8 cellular contexts compared by ENCODE assay signal in genomic region chr17:75587718-75588545, GRCh38. TPM values are rescaled to one million over a fixed set of nuclear protein-coding genes. Genes with fewer than 3 reads are reported as not detected.
DNase-seq lines count a peak whose midpoint lies in the region; ATAC-seq, FAIRE-seq and TF ChIP-seq lines count a peak whose summit lies in the region.

Gene MYO15B, plus strand, starts transcription at chr17:75587800. Its CDS starts 258 bp downstream, at chr17:75588058.

- peak within 1 kb of the TSS; percentile 58 to 86 (median 71) for H3K4me3 Mint-ChIP-seq in CD8-positive, alpha-beta memory T cell

- no peaks in the 10 kb centered on the region for H3K9me2 ChIP-seq in Loucy (replicated peaks; ENCODE audit: low read depth, low read length)

- H3K4me3 ChIP-seq in CD8-positive, alpha-beta memory T cell (ENCODE audit: low read length), result peak within 1 kb of the TSS; percentile 47
- H3K4me3 ChIP-seq in Loucy (ENCODE audit: low read length, poor library complexity, severe bottlenecking) (peak within 1 kb of the TSS; percentile 75), HepG2 (replicated peaks in 1 of 3; ENCODE audit: insufficient read depth in 1 of 3, low read depth in 2 of 3, low read length in 3 of 3) (peak within 1 kb of the TSS in 1 of 3 experiments; percentile 53; a peak in 1 of 6 replicates)

- intact Hi-C loops in HepG2 (cut with micrococcal nuclease; ENCODE audit: unreplicated experiment), result loop anchor here (5.0 kb wide), 1 partner anchor 61 kb away; the partner anchor contains the start of gene LLGL2

- H3K4me2 ChIP-seq in Loucy (ENCODE audit: low read depth, low read length, poor library complexity, severe bottlenecking) (peak within 1 kb of the TSS; percentile 97), HepG2 (ENCODE audit: low read depth, low read length) (peak within 1 kb of the TSS; percentile 51; the same call in 1 of the 2 replicates)

- no peaks in the 10 kb centered on the region for H3K27me3 ChIP-seq in CD8-positive, alpha-beta memory T cell (ENCODE audit: insufficient read depth, low read length, poor library complexity, severe bottlenecking)
- H3K27me3 ChIP-seq in Loucy (ENCODE audit: insufficient read depth, low read length, poor library complexity, severe bottlenecking) (no peaks in the 10 kb centered on the region), HepG2 (ENCODE audit: control insufficient read depth in 1 of 2, insufficient read depth in 2 of 2, low read length in 2 of 2) (peaks cover 5 to 12% of the 10 kb centered on the region in 2 experiments; a peak in 4 of 5 replicates)

- POLR2A ChIA-PET in CD8-positive, alpha-beta memory T cell (lab: Charles Lee), result interaction anchor here (0.8 to 1.8 kb wide), 4 partner anchors 53 to 132 kb away, joined by 4 to 12 read pairs (median 6); partner anchors contain the start of genes RECQL5, SAP30BP, TMEM94 and TSEN54
- POLR2A ChIA-PET in HepG2 (lab: Yijun Ruan, JAX), result no interaction called here

- H4K20me1 ChIP-seq in Loucy (ENCODE audit: insufficient read depth, low read length, poor library complexity, severe bottlenecking), result peaks cover 4% of the 10 kb centered on the region
- H4K20me1 ChIP-seq in HepG2 (ENCODE audit: insufficient read depth, low read length), result no peaks in the 10 kb centered on the region

- no TSS peak for BruUV-seq in HepG2 (replicated peaks; lab: Mats Ljungman, UMichigan)

- in situ Hi-C loops in HepG2 (cut with HindIII; ENCODE audit: extremely low pct_ligation_motif_present, low pct_unique_long_range_greater_than_20kb), result no loop called here

- FAIRE-seq in HepG2 (lab: Jason Lieb, UNC), result no peak
- no peak for FAIRE-seq in D721Med (lab: Jason Lieb, UNC)

- H3K9ac ChIP-seq in Loucy (ENCODE audit: low read depth, low read length, poor library complexity, severe bottlenecking) (peak within 1 kb of the TSS; percentile 83), HepG2 (ENCODE audit: insufficient read depth, low read depth, low read length) (peak within 1 kb of the TSS; percentile 42; the same call in 1 of the 2 replicates)

- peak; percentile 44 to 78 (median 61) for DNase-seq in CD8-positive, alpha-beta memory T cell
- DNase-seq in activated CD4-positive, CD25-positive, alpha-beta regulatory T cell treated with anti-CD3 and anti-CD28 coated beads, Interleukin-2, amount 50 U/mL, for 72 hours, result peak; percentile 61
- peak in 28 of 61 donors; percentile 9 to 63 (median 28) for DNase-seq in caudate nucleus (lab: John Stamatoyannopoulos, UW)
- no peak for DNase-seq in HepG2 (ENCODE audit: low spot score)
- DNase-seq in stimulated activated CD4-positive, alpha-beta T cell treated with anti-CD3 and anti-CD28 coated beads, Interleukin-2, amount 100 ng/mL, for 4 hours (ENCODE audit: low read depth), result peak; percentile 52
- no peak for DNase-seq in D721Med (ENCODE audit: insufficient read length, low spot score)

- WGBS in HepG2 (ENCODE audit: low lambda C conversion rate), result 89% methylated on average over 72 of the region's 76 CpGs

- peak; percentile 41; the same call in 1 of the 2 replicates for TF ChIP-seq CTCF in Loucy (conservative IDR thresholded peaks at IDR 0.05; ENCODE audit: low read length)
- TF ChIP-seq CTCF in HepG2 (CRISPR knock-in tag; IDR thresholded peaks at IDR 0.05), result no peak
- no peak for TF ChIP-seq CTCF in D721Med (IDR thresholded peaks at IDR 0.05; ENCODE audit: insufficient read depth, missing control alignments)

- no peaks in the 10 kb centered on the region for H3K27me3 Mint-ChIP-seq in CD8-positive, alpha-beta memory T cell

- TF ChIP-seq EP300 in HepG2 (IDR thresholded peaks at IDR 0.05; ENCODE audit: low read depth in 2 of 2, low read length in 2 of 2) (no peak), HepG2 (CRISPR knock-in tag; IDR thresholded peaks at IDR 0.05; ENCODE audit: borderline replicate concordance) (no peak)

- CTCF ChIA-PET in CD8-positive, alpha-beta memory T cell (lab: Charles Lee), result interaction anchor here (0.7 to 2.0 kb wide), 13 partner anchors 8 to 160 kb away, joined by 3 to 9 read pairs (median 3); partner anchors contain the start of genes SMIM5, TMEM94 and TSEN54
- CTCF ChIA-PET in HepG2 (lab: Yijun Ruan, JAX; ENCODE audit: low intra/inter-chr PET ratio, low total read pairs), result interaction anchor here (1.1 to 1.5 kb wide), 3 partner anchors 9 to 72 kb away, joined by 3 to 7 read pairs (median 4); partner anchors contain the start of gene TSEN54

- TF ChIP-seq POLR2A in HepG2 (IDR thresholded peaks at IDR 0.05; ENCODE audit: insufficient read depth in 1 of 2, low read depth in 2 of 2, low read length in 2 of 2), result no peak

- H3K9me3 Mint-ChIP-seq in CD8-positive, alpha-beta memory T cell, result no peaks in the 10 kb centered on the region

- H3K27ac Mint-ChIP-seq in CD8-positive, alpha-beta memory T cell, result peak within 1 kb of the TSS in 4 of 8 donors; percentile 54 to 78 (median 63)

- peak within 1 kb of the TSS; percentile 88 for H2AFZ ChIP-seq in Loucy (ENCODE audit: low read length)
- H2AFZ ChIP-seq in HepG2 (ENCODE audit: low read length), result no peak within 1 kb of the TSS

- ATAC-seq in HepG2 (no peak), GM19023 (IDR thresholded peaks at IDR 0.05; ENCODE audit: unreplicated experiment) (no peak)

- H3K36me3 ChIP-seq in CD8-positive, alpha-beta memory T cell (ENCODE audit: insufficient read depth, low read length), result no peaks in the 10 kb centered on the region
- H3K36me3 ChIP-seq in Loucy (ENCODE audit: insufficient read depth, low read length), result no peaks in the 10 kb centered on the region
- H3K36me3 ChIP-seq in HepG2 (replicated peaks in 1 of 2; ENCODE audit: control insufficient read depth in 1 of 2, insufficient read depth in 2 of 2, low read length in 2 of 2), result no peaks in the 10 kb centered on the region

- no peaks in the 10 kb centered on the region for H3K36me3 Mint-ChIP-seq in CD8-positive, alpha-beta memory T cell

- H3K27ac ChIP-seq in CD8-positive, alpha-beta memory T cell (ENCODE audit: low read depth, low read length), result peak within 1 kb of the TSS; percentile 31
- H3K27ac ChIP-seq in caudate nucleus (ENCODE audit: low read depth, low read length), result peak within 1 kb of the TSS; percentile 89
- H3K27ac ChIP-seq in HepG2 (ENCODE audit: extremely low read length, insufficient read depth, low read length), result no peak within 1 kb of the TSS

- no peak for TF ChIP-seq RAD21 in HepG2 (CRISPR knock-in tag; IDR thresholded peaks at IDR 0.05)

- H3K4me1 Mint-ChIP-seq in CD8-positive, alpha-beta memory T cell, result peaks cover 3 to 22% (median 12%) of the 10 kb centered on the region in 3 donors

- H3K9me3 ChIP-seq in CD8-positive, alpha-beta memory T cell (ENCODE audit: low read length), result no peaks in the 10 kb centered on the region
- H3K9me3 ChIP-seq in Loucy (ENCODE audit: insufficient read depth, low read depth, low read length) (no peaks in the 10 kb centered on the region), HepG2 (ENCODE audit: low read length) (no peaks in the 10 kb centered on the region)

- H3K4me1 ChIP-seq in CD8-positive, alpha-beta memory T cell (ENCODE audit: insufficient read depth, low read length), result peaks cover 8% of the 10 kb centered on the region
- peaks cover 12% of the 10 kb centered on the region for H3K4me1 ChIP-seq in Loucy (ENCODE audit: insufficient read depth, low read length, poor library complexity, severe bottlenecking)
- peaks cover 48% of the 10 kb centered on the region for H3K4me1 ChIP-seq in HepG2 (ENCODE audit: insufficient read depth, low read length)

- H3K79me2 ChIP-seq in Loucy (ENCODE audit: insufficient read depth, low read length) (peaks cover 9% of the 10 kb centered on the region; the same call in 1 of the 2 replicates), HepG2 (ENCODE audit: insufficient read depth, low read length) (no peaks in the 10 kb centered on the region)

- no peaks in the 10 kb centered on the region for H3F3A ChIP-seq in Loucy (ENCODE audit: low read depth)

TF ChIP-seq in HepG2, 621 proteins besides CTCF, POLR2A, EP300 and RAD21 (continues in another document):
- TF ChIP-seq MBNL3 (CRISPR knock-in tag; conservative IDR thresholded peaks at IDR 0.05), result no peak

RNA-seq across cellular contexts. Expression of gene MYO15B, which starts in this region (rescaled TPM):
- 10 to 100 TPM; 26.1 to 33.3 TPM for total RNA-seq in CD8-positive, alpha-beta memory T cell
- 1.6 TPM for polyA plus RNA-seq in CD8-positive, alpha-beta memory T cell
- total RNA-seq in HepG2 (2016; rRNA removed; fragmentation: Illumina TruSeq; extraction: Trizol), result 1.9 and 2.8 TPM in 2 replicates
- 0.61 and 0.79 TPM in 2 replicates for total RNA-seq in HepG2 (2016; cell fraction: cytosol; rRNA removed; fragmentation: Illumina TruSeq; extraction: Trizol; ENCODE audit: low read depth)
- 1.1 and 2.7 TPM in 2 replicates for total RNA-seq in HepG2 (2016; cell fraction: insoluble cytoplasmic fraction; rRNA removed; fragmentation: Illumina TruSeq; extraction: Trizol)
- 0.83 and 1.2 TPM in 2 replicates for total RNA-seq in HepG2 (2016; cell fraction: membrane; rRNA removed; fragmentation: Illumina TruSeq; extraction: Trizol)
- 3.0 and 3.8 TPM in 2 replicates for total RNA-seq in HepG2 (2016; cell fraction: nucleus; rRNA removed; fragmentation: Illumina TruSeq; extraction: Trizol)
- polyA plus RNA-seq in HepG2 (2011; rRNA removed), result 8.1 and 11.2 TPM in 2 replicates
- 1.6 and 2.5 TPM in 2 replicates for polyA plus RNA-seq in HepG2 (2011; cell fraction: cytosol; rRNA removed)
- polyA plus RNA-seq in HepG2 (2011; cell fraction: nucleus; rRNA removed), result 122 and 144 TPM in 2 replicates
- polyA plus RNA-seq in HepG2 (2012), result 9.5 and 12.7 TPM in 2 replicates
- 0.53 and 1.00 TPM in 2 replicates for polyA plus RNA-seq in HepG2 (2016; cell fraction: cytosol; fragmentation: Illumina TruSeq; extraction: Trizol; ENCODE audit: low read depth)
- 0.63 and 1.4 TPM in 2 replicates for polyA plus RNA-seq in HepG2 (2016; cell fraction: insoluble cytoplasmic fraction; fragmentation: Illumina TruSeq; extraction: Trizol; ENCODE audit: low read depth)
- polyA plus RNA-seq in HepG2 (2016; cell fraction: membrane; fragmentation: Illumina TruSeq; extraction: Trizol; ENCODE audit: low read depth), result 0.49 and 0.86 TPM in 2 replicates
- polyA plus RNA-seq in HepG2 (2016; cell fraction: nucleus; fragmentation: Illumina TruSeq; extraction: Trizol; ENCODE audit: insufficient read depth, low read depth), result 12.0 and 13.6 TPM in 2 replicates
- polyA minus RNA-seq in HepG2 (2011; rRNA and poly(A)+ RNA removed; ENCODE audit: low replicate concordance), result 7.2 and 13.2 TPM in 2 replicates
- polyA minus RNA-seq in HepG2 (2011; cell fraction: cytosol; rRNA and poly(A)+ RNA removed), result 3.0 and 6.8 TPM in 2 replicates
- 16.5 and 25.7 TPM in 2 replicates for polyA minus RNA-seq in HepG2 (2011; cell fraction: nucleus; rRNA and poly(A)+ RNA removed)

Comparison
In these comparisons a context has a peak if more than half of its experiments do, and no peak if none do; other contexts are left out.
1. DNase-seq: peak in CD8-positive, alpha-beta memory T cell (5 of 5), activated CD4-positive, CD25-positive, alpha-beta regulatory T cell treated with anti-CD3 and anti-CD28 coated beads, Interleukin-2, amount 50 U/mL, for 72 hours (single experiment) and stimulated activated CD4-positive, alpha-beta T cell treated with anti-CD3 and anti-CD28 coated beads, Interleukin-2, amount 100 ng/mL, for 4 hours (single experiment); none in HepG2 (single experiment) and D721Med (single experiment).